Comparison of ENCODE assay signal across 13 cellular contexts in the genomic region with DNA sequence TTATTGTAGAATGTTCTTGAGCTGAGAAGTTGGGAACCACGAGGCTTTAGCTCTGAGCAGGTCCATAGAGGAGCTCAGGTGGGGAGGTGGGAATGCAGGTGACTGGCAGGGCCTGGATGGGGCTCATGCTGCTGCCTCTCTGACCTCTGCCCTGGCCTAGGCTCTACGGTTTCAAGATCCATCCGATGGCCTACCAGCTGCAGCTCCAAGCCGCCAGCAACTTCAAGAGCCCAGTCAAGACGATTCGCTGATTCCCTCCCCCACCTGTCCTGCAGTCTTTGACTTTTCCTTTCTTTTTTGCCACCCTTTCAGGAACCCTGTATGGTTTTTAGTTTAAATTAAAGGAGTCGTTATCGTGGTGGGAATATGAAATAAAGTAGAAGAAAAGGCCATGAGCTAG. TPM values are rescaled to one million over a fixed set of nuclear protein-coding genes. Genes with fewer than 3 reads are reported as not detected.
DNase-seq lines count a peak whose midpoint lies in the region; ATAC-seq and TF ChIP-seq lines count a peak whose summit lies in the region.
"Had no signal": no experiment of that assay in that cellular context is flagged by ENCODE, and none has a peak within 500 bp of the region (broad histone marks: within the 10 kb centered on the region; RNA-seq: fewer than 3 reads in every experiment).

A gene with protein sequence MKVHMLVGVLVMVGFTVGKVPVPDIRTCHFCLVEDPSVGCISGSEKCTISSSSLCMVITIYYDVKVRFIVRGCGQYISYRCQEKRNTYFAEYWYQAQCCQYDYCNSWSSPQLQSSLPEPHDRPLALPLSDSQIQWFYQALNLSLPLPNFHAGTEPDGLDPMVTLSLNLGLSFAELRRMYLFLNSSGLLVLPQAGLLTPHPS (plus strand): TSS at position 301 of the 400 bp plus-strand sequence. CDS start 975 bp downstream, outside the sequence.

- POLR2A ChIA-PET in CD4-positive, alpha-beta T cell (lab: Charles Lee): interaction anchor here (0.8 kb wide), 1 partner anchor 34 kb away, joined by 3 read pairs; a partner anchor contains a TSS
- POLR2A ChIA-PET in HCT116 (lab: Charles Lee): interaction anchor here (1.0 to 1.2 kb wide), 2 partner anchors 9 to 18 kb away, joined by 3 read pairs; a partner anchor contains a TSS

- no peaks in the 10 kb centered on the region for H3K27me3 ChIP-seq in CD4-positive, alpha-beta T cell (ENCODE audit: control insufficient read depth, insufficient read depth, low read length)
- H3K27me3 ChIP-seq in HCT116 (ENCODE audit: insufficient read depth, low read length): no peaks in the 10 kb centered on the region
- H3K27me3 ChIP-seq in foreskin keratinocyte: no peaks in the 10 kb centered on the region

- intact Hi-C loops in CD4-positive, alpha-beta T cell (cut with DNase I, micrococcal nuclease): loop anchor here in 1 of 2 experiments (5.0 to 10.0 kb wide), 3 partner anchors 463 to 1535 kb away; a partner anchor contains a TSS
- intact Hi-C loops in HCT116 (cut with micrococcal nuclease): loop anchor here (5.0 kb wide), 2 partner anchors 68 to 228 kb away; a partner anchor contains a TSS

- H3K4me3 ChIP-seq in HCT116 (replicated peaks in 1 of 2; ENCODE audit: low read depth in 1 of 2, low read length in 2 of 2): no peak within 1 kb of the TSS
- H3K4me3 ChIP-seq: HAP-1, left ventricle myocardium inferior, skin epidermis had no signal

- H3K27ac ChIP-seq in CD4-positive, alpha-beta T cell (ENCODE audit: low read depth, low read length): no peak within 1 kb of the TSS
- H3K27ac ChIP-seq in HCT116 (ENCODE audit: low read depth, low read length) (no peak within 1 kb of the TSS), foreskin keratinocyte (no peak within 1 kb of the TSS)
- H3K27ac ChIP-seq: left ventricle myocardium inferior had no signal

- RAD21 ChIA-PET in HCT116 (lab: Charles Lee; ENCODE audit: low non-redundant PET in 1 of 2, low total read pairs in 2 of 2, uncharacterized antibody in 2 of 2, unreplicated experiment in 2 of 2): no interaction called here

- H2AFZ ChIP-seq in HCT116 (ENCODE audit: low read depth, low read length, poor library complexity, severe bottlenecking): no peak within 1 kb of the TSS

- peaks cover 87% of the 10 kb centered on the region for H3K36me3 Mint-ChIP-seq in CD4-positive, alpha-beta T cell (ENCODE audit: low read depth)
- H3K36me3 Mint-ChIP-seq in activated naive CD8-positive, alpha-beta T cell treated with anti-CD3 and anti-CD28 coated beads, Interleukin-2, amount 50 U/mL, for 24 hours (ENCODE audit: low read depth): peaks cover 73% of the 10 kb centered on the region

- CTCF ChIA-PET in CD4-positive, alpha-beta T cell (lab: Charles Lee): no interaction called here
- CTCF ChIA-PET in HCT116 (lab: Charles Lee): no interaction called here

- peaks cover 38 to 48% of the 10 kb centered on the region in 2 experiments for H3K36me3 ChIP-seq in HCT116 (ENCODE audit: control insufficient read depth in 1 of 2, insufficient read depth in 2 of 2, low read length in 2 of 2)

- no peaks in the 10 kb centered on the region for H4K20me1 ChIP-seq in HCT116 (ENCODE audit: insufficient read depth)

- TF ChIP-seq CTCF in CD4-positive, alpha-beta T cell (IDR thresholded peaks at IDR 0.05): no peak
- TF ChIP-seq CTCF in HCT116 (IDR thresholded peaks at IDR 0.05 in 2 of 3, conservative IDR thresholded peaks at IDR 0.05 in 1 of 3; ENCODE audit: borderline replicate concordance in 1 of 3, insufficient read depth in 1 of 3, low read depth in 2 of 3, low read length in 2 of 3) (no peak), omental fat pad (IDR thresholded peaks at IDR 0.05) (no peak), foreskin keratinocyte (conservative IDR thresholded peaks at IDR 0.05) (no peak)

- no peaks in the 10 kb centered on the region for H3K9me2 ChIP-seq in HCT116 (ENCODE audit: insufficient read depth)

- H3K9me3 ChIP-seq in CD4-positive, alpha-beta T cell (ENCODE audit: control insufficient read depth, low read length): no peaks in the 10 kb centered on the region
- H3K9me3 ChIP-seq in HCT116 (ENCODE audit: control insufficient read depth in 1 of 2, insufficient read depth in 1 of 2, low read depth in 1 of 2, low read length in 2 of 2): no peaks in the 10 kb centered on the region
- H3K9me3 ChIP-seq: HAP-1, left ventricle myocardium inferior had no signal

- TF ChIP-seq RAD21 in HCT116 (IDR thresholded peaks at IDR 0.05; ENCODE audit: low read depth): no peak

- no peak for DNase-seq in CD4-positive, alpha-beta T cell
- DNase-seq in HCT116 (ENCODE audit: low read depth, low spot score) (no peak), omental fat pad (ENCODE audit: low spot score) (no peak), foreskin keratinocyte (no peak), NCI-H2081 treated with DMSO at 0.1 percent for 48 hours (lab: John Stamatoyannopoulos, UW) (no peak)
- DNase-seq in activated naive CD8-positive, alpha-beta T cell treated with anti-CD3 and anti-CD28 coated beads, Interleukin-2, amount 50 U/mL, for 24 hours: no peak
- DNase-seq: activated CD4-positive, alpha-beta T cell treated with anti-CD3 and anti-CD28 coated beads for 4 hours; hypothalamus; left ventricle myocardium inferior; NCI-H2171 had no signal

- peak within 1 kb of the TSS; percentile 67 for H3K27ac Mint-ChIP-seq in CD4-positive, alpha-beta T cell
- peak within 1 kb of the TSS; percentile 39 for H3K27ac Mint-ChIP-seq in activated naive CD8-positive, alpha-beta T cell treated with anti-CD3 and anti-CD28 coated beads, Interleukin-2, amount 50 U/mL, for 24 hours

- ATAC-seq in CD4-positive, alpha-beta T cell (ENCODE audit: poor library complexity): no peak
- no peak for ATAC-seq in HCT116
- no peak for ATAC-seq in activated naive CD8-positive, alpha-beta T cell treated with anti-CD3 and anti-CD28 coated beads, Interleukin-2, amount 50 U/mL, for 24 hours
- ATAC-seq in omental fat pad (ENCODE audit: low FRiP score): no peak
- no peak for ATAC-seq in foreskin keratinocyte
- ATAC-seq in GM21367 (IDR thresholded peaks at IDR 0.05; ENCODE audit: unreplicated experiment): no peak

- peak within 1 kb of the TSS; percentile 56 for H3K4me3 Mint-ChIP-seq in CD4-positive, alpha-beta T cell
- H3K4me3 Mint-ChIP-seq in activated naive CD8-positive, alpha-beta T cell treated with anti-CD3 and anti-CD28 coated beads, Interleukin-2, amount 50 U/mL, for 24 hours: no peak within 1 kb of the TSS

- peaks cover 43% of the 10 kb centered on the region for H3K79me2 ChIP-seq in HCT116 (ENCODE audit: insufficient read depth, low read length)

- no peaks in the 10 kb centered on the region for H3K27me3 Mint-ChIP-seq in CD4-positive, alpha-beta T cell
- peaks cover 2% of the 10 kb centered on the region for H3K27me3 Mint-ChIP-seq in activated naive CD8-positive, alpha-beta T cell treated with anti-CD3 and anti-CD28 coated beads, Interleukin-2, amount 50 U/mL, for 24 hours

- H3K4me2 ChIP-seq in HCT116 (ENCODE audit: low read length): no peak within 1 kb of the TSS

- H3K4me1 Mint-ChIP-seq in CD4-positive, alpha-beta T cell (ENCODE audit: low read depth): peaks cover 26% of the 10 kb centered on the region
- peaks cover 27% of the 10 kb centered on the region for H3K4me1 Mint-ChIP-seq in activated naive CD8-positive, alpha-beta T cell treated with anti-CD3 and anti-CD28 coated beads, Interleukin-2, amount 50 U/mL, for 24 hours

- no peaks in the 10 kb centered on the region for H3K9me3 Mint-ChIP-seq in CD4-positive, alpha-beta T cell
- H3K9me3 Mint-ChIP-seq in activated naive CD8-positive, alpha-beta T cell treated with anti-CD3 and anti-CD28 coated beads, Interleukin-2, amount 50 U/mL, for 24 hours: no peaks in the 10 kb centered on the region

- H3K9ac ChIP-seq in HCT116 (ENCODE audit: low read length): no peak within 1 kb of the TSS

- BruUV-seq in HCT116 (replicated peaks; lab: Mats Ljungman, UMichigan): no TSS peak

- H3K4me1 ChIP-seq in HCT116 (ENCODE audit: control insufficient read depth in 1 of 2, insufficient read depth in 2 of 2, low read length in 2 of 2) (peaks cover 0 to 5% of the 10 kb centered on the region in 2 experiments; a peak in 2 of 4 replicates), foreskin keratinocyte (no peaks in the 10 kb centered on the region)

- TF ChIP-seq POLR2A in HCT116 (IDR thresholded peaks at IDR 0.05; ENCODE audit: borderline replicate concordance, extremely low read depth, insufficient read depth, insufficient read length): no peak

TF ChIP-seq in HCT116, 20 proteins besides CTCF, POLR2A, EP300 and RAD21 (continues in another document):
- TF ChIP-seq ZNF274 (IDR thresholded peaks at IDR 0.05; ENCODE audit: low read depth, low read length) (no peak), EZH2phosphoT487 (IDR thresholded peaks at IDR 0.05; ENCODE audit: borderline replicate concordance) (no peak), CBX3 (IDR thresholded peaks at IDR 0.05; ENCODE audit: low read depth) (no peak), ZFX (IDR thresholded peaks at IDR 0.05) (no peak), EZH2 (IDR thresholded peaks at IDR 0.05) (no peak), SIN3A (IDR thresholded peaks at IDR 0.05; ENCODE audit: low read depth) (no peak), FOSL1 (IDR thresholded peaks at IDR 0.05; ENCODE audit: low read depth) (no peak), YY1 (IDR thresholded peaks at IDR 0.05; ENCODE audit: extremely low read depth, insufficient replicate concordance, low read depth, low read length) (no peak), SRF (IDR thresholded peaks at IDR 0.05; ENCODE audit: low read depth) (no peak), EGR1 (IDR thresholded peaks at IDR 0.05; ENCODE audit: low read depth) (no peak), CEBPB (IDR thresholded peaks at IDR 0.05; ENCODE audit: low read depth) (no peak)
- TF ChIP-seq, protein P1, sequence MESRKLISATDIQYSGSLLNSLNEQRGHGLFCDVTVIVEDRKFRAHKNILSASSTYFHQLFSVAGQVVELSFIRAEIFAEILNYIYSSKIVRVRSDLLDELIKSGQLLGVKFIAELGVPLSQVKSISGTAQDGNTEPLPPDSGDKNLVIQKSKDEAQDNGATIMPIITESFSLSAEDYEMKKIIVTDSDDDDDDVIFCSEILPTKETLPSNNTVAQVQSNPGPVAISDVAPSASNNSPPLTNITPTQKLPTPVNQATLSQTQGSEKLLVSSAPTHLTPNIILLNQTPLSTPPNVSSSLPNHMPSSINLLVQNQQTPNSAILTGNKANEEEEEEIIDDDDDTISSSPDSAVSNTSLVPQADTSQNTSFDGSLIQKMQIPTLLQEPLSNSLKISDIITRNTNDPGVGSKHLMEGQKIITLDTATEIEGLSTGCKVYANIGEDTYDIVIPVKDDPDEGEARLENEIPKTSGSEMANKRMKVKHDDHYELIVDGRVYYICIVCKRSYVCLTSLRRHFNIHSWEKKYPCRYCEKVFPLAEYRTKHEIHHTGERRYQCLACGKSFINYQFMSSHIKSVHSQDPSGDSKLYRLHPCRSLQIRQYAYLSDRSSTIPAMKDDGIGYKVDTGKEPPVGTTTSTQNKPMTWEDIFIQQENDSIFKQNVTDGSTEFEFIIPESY (IDR thresholded peaks at IDR 0.05; ENCODE audit: extremely low read depth, insufficient replicate concordance, low read length): no peak

RNA-seq across cellular contexts. Expression of the gene that starts here (rescaled TPM):
- 10 to 100 TPM; 27.0 to 28.0 TPM for total RNA-seq in CD4-positive, alpha-beta T cell
- total RNA-seq in HCT116 (2021; ENCODE audit: unreplicated experiment) (15.4 TPM), omental fat pad (10 to 100 TPM in 3 of 4 donors, 1 to 10 TPM in 1; 7.4 to 16.9 (median 11.3) TPM), foreskin keratinocyte (4.3 and 4.8 TPM in 2 replicates)
- 14.8 and 15.2 TPM in 2 replicates for polyA plus RNA-seq in HCT116 (2012)
- 3.2 TPM in 2 replicates for polyA plus RNA-seq in foreskin keratinocyte
